ENCODE assay signal across 1 cellular context in the genomic region with DNA sequence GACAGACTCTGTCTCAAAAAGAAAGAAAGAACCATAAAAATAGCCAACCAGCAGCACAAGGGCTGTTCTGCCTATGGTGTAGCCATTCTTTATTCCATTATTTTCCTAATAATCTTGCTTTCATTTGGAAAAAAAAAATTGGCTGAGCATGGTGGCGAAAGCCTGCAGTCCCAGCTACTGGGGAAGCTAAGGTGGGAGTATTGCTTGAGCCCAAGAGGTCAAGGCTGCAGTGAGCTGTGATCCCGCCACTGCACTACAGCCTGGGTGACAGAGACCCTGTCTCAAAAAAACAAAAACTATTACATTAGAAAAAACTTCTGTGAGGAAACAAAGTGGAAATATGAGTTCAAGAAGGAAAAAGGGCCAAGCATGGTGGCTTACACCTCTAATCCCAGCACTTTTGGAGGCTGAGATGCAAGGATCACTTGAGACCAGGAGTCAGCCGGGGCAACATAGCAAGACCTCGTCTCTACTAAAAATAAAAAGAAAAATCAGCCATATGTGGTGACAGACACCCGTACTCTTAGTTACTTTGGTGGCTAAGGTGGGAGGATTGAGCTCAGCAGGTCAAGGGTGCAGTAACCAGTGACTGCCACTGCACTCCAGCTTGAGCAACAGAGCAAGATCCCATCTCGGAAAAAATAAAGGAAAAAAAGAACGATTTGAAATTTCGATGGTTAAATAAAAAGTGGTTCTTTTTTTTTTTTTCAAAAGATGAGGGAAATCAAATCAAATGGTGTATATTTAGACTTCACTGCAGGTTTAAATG.
TF ChIP-seq lines count a peak whose summit lies in the region.

No MANE protein-coding gene starts in this region.

TF ChIP-seq in GM12878, 131 proteins besides CTCF, POLR2A, EP300 and RAD21 (continued from another document):
- TF ChIP-seq, protein P1, sequence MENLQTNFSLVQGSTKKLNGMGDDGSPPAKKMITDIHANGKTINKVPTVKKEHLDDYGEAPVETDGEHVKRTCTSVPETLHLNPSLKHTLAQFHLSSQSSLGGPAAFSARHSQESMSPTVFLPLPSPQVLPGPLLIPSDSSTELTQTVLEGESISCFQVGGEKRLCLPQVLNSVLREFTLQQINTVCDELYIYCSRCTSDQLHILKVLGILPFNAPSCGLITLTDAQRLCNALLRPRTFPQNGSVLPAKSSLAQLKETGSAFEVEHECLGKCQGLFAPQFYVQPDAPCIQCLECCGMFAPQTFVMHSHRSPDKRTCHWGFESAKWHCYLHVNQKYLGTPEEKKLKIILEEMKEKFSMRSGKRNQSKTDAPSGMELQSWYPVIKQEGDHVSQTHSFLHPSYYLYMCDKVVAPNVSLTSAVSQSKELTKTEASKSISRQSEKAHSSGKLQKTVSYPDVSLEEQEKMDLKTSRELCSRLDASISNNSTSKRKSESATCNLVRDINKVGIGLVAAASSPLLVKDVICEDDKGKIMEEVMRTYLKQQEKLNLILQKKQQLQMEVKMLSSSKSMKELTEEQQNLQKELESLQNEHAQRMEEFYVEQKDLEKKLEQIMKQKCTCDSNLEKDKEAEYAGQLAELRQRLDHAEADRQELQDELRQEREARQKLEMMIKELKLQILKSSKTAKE (IDR thresholded peaks at IDR 0.05; ENCODE audit: low read depth, poor library complexity, severe bottlenecking), result no peak
- no peak for TF ChIP-seq ZNF217 (IDR thresholded peaks at IDR 0.05)
